In the genomic region with DNA sequence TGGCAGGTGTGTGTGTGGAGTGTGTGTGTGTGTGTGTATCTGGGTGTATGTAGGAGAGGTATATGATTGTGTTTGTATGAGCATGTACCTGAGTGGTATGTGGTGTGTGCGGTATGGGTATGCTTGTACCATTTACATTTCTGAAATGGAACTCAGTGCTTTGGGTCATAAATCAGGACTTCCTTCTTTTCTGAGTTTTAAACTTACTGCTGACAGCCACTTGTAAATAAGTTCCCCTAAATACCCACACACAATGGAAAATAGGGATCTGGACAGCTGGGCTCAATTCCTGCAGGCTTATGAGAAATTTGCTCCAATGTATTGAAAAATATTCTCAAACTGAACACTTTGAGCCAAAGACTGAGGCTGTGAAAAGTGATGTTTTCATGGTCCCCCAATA, we compare ENCODE assay signal across 26 cellular contexts.
"Had no signal": no experiment of that assay in that cellular context is flagged by ENCODE, and none has a peak within 500 bp of the region (broad histone marks: within the 10 kb centered on the region; RNA-seq: fewer than 3 reads in every experiment).

No MANE protein-coding gene starts in this region.

- H3K4me1 ChIP-seq: parathyroid adenoma, right lobe of liver, tibial nerve, upper lobe of left lung, uterus had no signal

- H3K79me2 ChIP-seq: parathyroid adenoma had no signal

- H3K9me3 ChIP-seq: gastrocnemius medialis, mucosa of descending colon, right lobe of liver, thoracic aorta, upper lobe of left lung, uterus had no signal

- H3K27ac Mint-ChIP-seq: mesothelial cell of epicardium; natural killer cell treated with Interleukin-12 subunit alpha and Interleukin-12 subunit beta and Interleukin-15 and Interleukin-18, amount 100 ng/mL, for 72 hours; progenitor cell of endocrine pancreas; stimulated activated naive B cell treated with anti-CD40 and anti-IgM and Interleukin-4, amounts not matched to agents 10 μg/mL and 1 μg/mL and 100 μg/mL, for 72 hours; stimulated activated naive CD8-positive, alpha-beta T cell treated with anti-CD3 and anti-CD28 coated beads, Interleukin-15, Interleukin-2, amounts not matched to agents 100 ng/mL and 50 ng/mL, for 24 hours had no signal

- H3K27ac ChIP-seq: dorsolateral prefrontal cortex, gastrocnemius medialis, left lung, parathyroid adenoma, right lobe of liver, thoracic aorta, tibial nerve, upper lobe of left lung, uterus had no signal

- DNase-seq: cortex of kidney; dorsolateral prefrontal cortex; effector CD4-positive, alpha-beta T cell; foreskin fibroblast; gastrocnemius medialis; head of caudate nucleus; kidney; left lung; mesenchymal stem cell; mucosa of descending colon; naive B cell; right lobe of liver; small intestine; stimulated activated CD4-positive, alpha-beta T cell treated with anti-CD3 and anti-CD28 coated beads, Interleukin-15, amount 100 ng/mL, for 24 hours; stimulated activated CD4-positive, alpha-beta T cell treated with anti-CD3 and anti-CD28 coated beads, Interleukin-2, amount 100 ng/mL, for 48 hours; stimulated activated naive B cell treated with anti-CD40 and anti-IgM and Interleukin-4, amounts not matched to agents 10 μg/mL and 1 μg/mL and 100 μg/mL, for 72 hours; upper lobe of left lung; uterus had no signal

- H3K36me3 Mint-ChIP-seq: natural killer cell treated with Interleukin-12 subunit alpha and Interleukin-12 subunit beta and Interleukin-15 and Interleukin-18, amount 100 ng/mL, for 72 hours had no signal

- H3K27me3 ChIP-seq: gastrocnemius medialis, left lung, right lobe of liver, tibial nerve, upper lobe of left lung, uterus had no signal

- H3K4me3 Mint-ChIP-seq: mesothelial cell of epicardium; naive B cell; natural killer cell treated with Interleukin-12 subunit alpha and Interleukin-12 subunit beta and Interleukin-15 and Interleukin-18, amount 100 ng/mL, for 72 hours; neural crest cell; stimulated activated naive B cell treated with anti-CD40 and anti-IgM and Interleukin-4, amounts not matched to agents 10 μg/mL and 1 μg/mL and 100 μg/mL, for 72 hours; stimulated activated naive CD8-positive, alpha-beta T cell treated with anti-CD3 and anti-CD28 coated beads, Interleukin-15, Interleukin-2, amounts not matched to agents 100 ng/mL and 50 ng/mL, for 24 hours had no signal

- H3K9ac ChIP-seq: parathyroid adenoma had no signal

- ATAC-seq: gastrocnemius medialis; left lung; mucosa of descending colon; natural killer cell treated with Interleukin-12 subunit alpha and Interleukin-12 subunit beta and Interleukin-15 and Interleukin-18, amount 100 ng/mL, for 72 hours; right lobe of liver; stimulated activated naive B cell treated with anti-CD40 and anti-IgM and Interleukin-4, amounts not matched to agents 10 μg/mL and 1 μg/mL and 100 μg/mL, for 72 hours had no signal

- H2AFZ ChIP-seq: parathyroid adenoma had no signal

- FAIRE-seq: kidney, small intestine had no signal

- H3K9me3 Mint-ChIP-seq: natural killer cell treated with Interleukin-12 subunit alpha and Interleukin-12 subunit beta and Interleukin-15 and Interleukin-18, amount 100 ng/mL, for 72 hours; stimulated activated naive CD8-positive, alpha-beta T cell treated with anti-CD3 and anti-CD28 coated beads, Interleukin-15, Interleukin-2, amounts not matched to agents 100 ng/mL and 50 ng/mL, for 24 hours had no signal
